In the genomic region with DNA sequence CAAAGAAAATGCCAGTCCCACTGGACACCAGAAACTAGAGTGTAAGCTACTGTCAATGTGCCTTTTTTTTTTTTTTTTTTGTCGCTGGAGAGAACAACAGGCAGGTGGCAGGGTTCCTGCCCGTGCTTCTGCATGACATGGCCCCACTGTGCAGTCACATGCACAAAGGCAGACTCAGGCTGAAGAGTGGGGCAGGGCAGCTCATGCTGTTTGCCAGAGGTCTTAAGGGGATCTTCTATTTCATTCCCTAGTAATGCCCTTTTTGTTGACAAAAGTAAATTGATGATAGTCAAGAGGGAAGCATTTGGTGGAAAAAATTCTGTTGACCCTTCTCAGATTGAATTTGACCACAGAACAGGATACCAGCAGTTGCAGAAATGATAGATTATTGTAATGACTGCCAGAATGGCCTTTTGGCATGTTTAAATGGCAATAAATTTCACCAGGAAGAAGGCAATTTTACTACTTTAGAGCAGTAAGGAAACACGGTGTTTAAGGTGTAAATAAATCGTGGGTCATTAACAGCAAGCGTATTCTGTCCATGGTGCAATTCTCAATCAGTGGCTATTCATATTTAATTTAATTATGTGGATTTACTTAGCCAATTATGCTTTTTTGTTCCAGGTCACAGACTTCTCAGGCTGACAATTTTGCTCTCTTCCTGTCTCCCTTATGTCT, we compare ENCODE assay signal across 20 cellular contexts.
A peak's percentile ranks its signal among the peaks of the same experiment; 100 is the strongest.
DNase-seq lines count a peak whose midpoint lies in the region; ATAC-seq and TF ChIP-seq lines count a peak whose summit lies in the region.
"Had no signal": no experiment of that assay in that cellular context is flagged by ENCODE, and none has a peak within 500 bp of the region (broad histone marks: within the 10 kb centered on the region; RNA-seq: fewer than 3 reads in every experiment).

No MANE protein-coding gene starts in this region.

- no peak for TF ChIP-seq EP300 in SK-N-SH (IDR thresholded peaks at IDR 0.05; ENCODE audit: borderline replicate concordance in 1 of 2, low read depth in 1 of 2, low read length in 1 of 2)

- 49% methylated on average over 5 of the region's 5 CpGs for WGBS in hepatocyte (ENCODE audit: low lambda C conversion rate, missing lambda C conversion rate)
- WGBS in SK-N-SH (ENCODE audit: low lambda C conversion rate), result 9% methylated on average over 5 of the region's 5 CpGs

- H3K4me1 ChIP-seq in hepatocyte (ENCODE audit: insufficient read depth) (no peaks in the 10 kb centered on the region), SK-N-SH (ENCODE audit: control insufficient read depth in 1 of 2, insufficient read depth in 2 of 2, low read depth in 1 of 2, low read length in 1 of 2) (no peaks in the 10 kb centered on the region), foreskin keratinocyte (no peaks in the 10 kb centered on the region)
- H3K4me1 ChIP-seq: heart right ventricle had no signal

- POLR2A ChIA-PET in SK-N-SH (lab: Yijun Ruan, JAX), result no interaction called here

- H3K36me3 ChIP-seq in hepatocyte (replicated peaks; ENCODE audit: insufficient read depth, low read depth) (no peaks in the 10 kb centered on the region), SK-N-SH (replicated peaks in 1 of 2; ENCODE audit: control insufficient read depth in 1 of 2, insufficient read depth in 2 of 2, low read length in 1 of 2) (no peaks in the 10 kb centered on the region)
- H3K36me3 ChIP-seq: heart right ventricle, ovary, thyroid gland had no signal

- H3K27ac ChIP-seq in hepatocyte, result no peak overlapping the region
- no peak overlapping the region for H3K27ac ChIP-seq in SK-N-SH (ENCODE audit: low read depth in 2 of 2, low read length in 1 of 2)
- H3K27ac ChIP-seq in foreskin keratinocyte, result no peak overlapping the region
- H3K27ac ChIP-seq: heart right ventricle, KMS-11, ovary, thyroid gland had no signal

- no peak for TF ChIP-seq RAD21 in SK-N-SH (IDR thresholded peaks at IDR 0.05; ENCODE audit: low read length)

- TF ChIP-seq CTCF in hepatocyte (IDR thresholded peaks at IDR 0.05; ENCODE audit: poor library complexity), result no peak
- TF ChIP-seq CTCF in SK-N-SH (IDR thresholded peaks at IDR 0.05), result no peak
- no peak for TF ChIP-seq CTCF in foreskin keratinocyte (conservative IDR thresholded peaks at IDR 0.05)

- no peak overlapping the region for H2AFZ ChIP-seq in hepatocyte
- no peak overlapping the region for H2AFZ ChIP-seq in SK-N-SH (ENCODE audit: low read depth)

- H3K4me3 ChIP-seq in hepatocyte (no peak overlapping the region), SK-N-SH (ENCODE audit: low read depth in 2 of 2, low read length in 1 of 2) (no peak overlapping the region)
- H3K4me3 ChIP-seq: heart right ventricle, lung, ovary, thyroid gland had no signal

- H3K4me2 ChIP-seq in hepatocyte, result no peak overlapping the region
- H3K4me2 ChIP-seq in SK-N-SH, result no peak overlapping the region
- H3K4me2 ChIP-seq: KMS-11 had no signal

- no peaks in the 10 kb centered on the region for H3K9me3 ChIP-seq in hepatocyte (ENCODE audit: low read depth)
- no peaks in the 10 kb centered on the region for H3K9me3 ChIP-seq in SK-N-SH
- H3K9me3 ChIP-seq: ovary, thyroid gland had no signal

- H4K20me1 ChIP-seq in hepatocyte (ENCODE audit: insufficient read depth, poor library complexity, severe bottlenecking), result no peaks in the 10 kb centered on the region
- H4K20me1 ChIP-seq in SK-N-SH (ENCODE audit: insufficient read depth), result no peaks in the 10 kb centered on the region

- ATAC-seq in foreskin keratinocyte (no peak), GM18858 (IDR thresholded peaks at IDR 0.05; ENCODE audit: unreplicated experiment) (no peak)
- ATAC-seq: activated naive CD4-positive, alpha-beta T cell treated with anti-CD3 and anti-CD28 coated beads, Interleukin-2, amount 50 U/mL, for 72 hours; heart right ventricle; Panc1; sciatic nerve had no signal

- H3K9me2 ChIP-seq in hepatocyte (replicated peaks; ENCODE audit: insufficient read depth), result no peaks in the 10 kb centered on the region
- no peaks in the 10 kb centered on the region for H3K9me2 ChIP-seq in SK-N-SH

- no peaks in the 10 kb centered on the region for H3K79me2 ChIP-seq in hepatocyte
- no peaks in the 10 kb centered on the region for H3K79me2 ChIP-seq in SK-N-SH (ENCODE audit: insufficient read depth)

- H3K9ac ChIP-seq in SK-N-SH, result no peak overlapping the region
- H3K9ac ChIP-seq: KMS-11 had no signal

- H3F3A ChIP-seq in SK-N-SH (replicated peaks; ENCODE audit: insufficient read depth), result no peaks in the 10 kb centered on the region

- H3K27me3 ChIP-seq in hepatocyte (no peaks in the 10 kb centered on the region), SK-N-SH (ENCODE audit: insufficient read depth) (no peaks in the 10 kb centered on the region), foreskin keratinocyte (peaks cover 10% of the 10 kb centered on the region)
- H3K27me3 ChIP-seq: ovary, thyroid gland had no signal

- peak; percentile 88 for DNase-seq in DMS53 (lab: John Stamatoyannopoulos, UW)
- DNase-seq in NCI-H1436 (lab: John Stamatoyannopoulos, UW), result peak; percentile 40
- peak; percentile 83 for DNase-seq in NCI-H69 (lab: John Stamatoyannopoulos, UW)
- peak; percentile 27 for DNase-seq in hepatocyte (ENCODE audit: low spot score)
- no peak for DNase-seq in SK-N-SH
- DNase-seq in foreskin keratinocyte, result no peak
- DNase-seq in HuH-7 (ENCODE audit: low spot score), result no peak
- DNase-seq: activated T-cell treated with anti-CD3 and anti-CD28 coated beads, Interleukin-2, amount 50 U/mL, for 48 hours; CD4-positive, alpha-beta memory T cell; heart right ventricle; NCI-H526; ovary; stimulated activated naive CD4-positive, alpha-beta T cell treated with Interleukin-2 at 50 U/mL for 16 hours; thyroid gland had no signal

- CTCF ChIA-PET in SK-N-SH (lab: Yijun Ruan, JAX), result no interaction called here

TF ChIP-seq in SK-N-SH, 30 proteins besides CTCF, POLR2A, EP300 and RAD21:
- TF ChIP-seq NRF1 (IDR thresholded peaks at IDR 0.05; ENCODE audit: low read depth, low read length) (no peak), GABPA (IDR thresholded peaks at IDR 0.05; ENCODE audit: low read depth) (no peak), RFX5 (IDR thresholded peaks at IDR 0.05; ENCODE audit: low read length) (no peak), TEAD4 (IDR thresholded peaks at IDR 0.05; ENCODE audit: borderline replicate concordance, insufficient read depth) (no peak), FOSL2 (IDR thresholded peaks at IDR 0.05; ENCODE audit: borderline replicate concordance, low read depth) (no peak), MEF2A (IDR thresholded peaks at IDR 0.05; ENCODE audit: borderline replicate concordance, low read depth) (no peak), MXI1 (IDR thresholded peaks at IDR 0.05; ENCODE audit: low read depth, low read length) (no peak), NFIC (IDR thresholded peaks at IDR 0.05; ENCODE audit: borderline replicate concordance) (no peak), USF1 (IDR thresholded peaks at IDR 0.05; ENCODE audit: borderline replicate concordance, low read depth) (no peak), FOXM1 (IDR thresholded peaks at IDR 0.05; ENCODE audit: low read depth) (no peak), TCF12 (IDR thresholded peaks at IDR 0.05) (no peak), FOXJ3 (CRISPR knock-in tag; IDR thresholded peaks at IDR 0.05) (no peak), ELF1 (IDR thresholded peaks at IDR 0.05) (no peak), CHD2 (IDR thresholded peaks at IDR 0.05; ENCODE audit: low read length, partially characterized antibody) (no peak), YY1 (IDR thresholded peaks at IDR 0.05; ENCODE audit: low read depth) (no peak)
- TF ChIP-seq, protein P1, sequence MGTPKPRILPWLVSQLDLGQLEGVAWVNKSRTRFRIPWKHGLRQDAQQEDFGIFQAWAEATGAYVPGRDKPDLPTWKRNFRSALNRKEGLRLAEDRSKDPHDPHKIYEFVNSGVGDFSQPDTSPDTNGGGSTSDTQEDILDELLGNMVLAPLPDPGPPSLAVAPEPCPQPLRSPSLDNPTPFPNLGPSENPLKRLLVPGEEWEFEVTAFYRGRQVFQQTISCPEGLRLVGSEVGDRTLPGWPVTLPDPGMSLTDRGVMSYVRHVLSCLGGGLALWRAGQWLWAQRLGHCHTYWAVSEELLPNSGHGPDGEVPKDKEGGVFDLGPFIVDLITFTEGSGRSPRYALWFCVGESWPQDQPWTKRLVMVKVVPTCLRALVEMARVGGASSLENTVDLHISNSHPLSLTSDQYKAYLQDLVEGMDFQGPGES (IDR thresholded peaks at IDR 0.05; ENCODE audit: low read depth, low read length), result no peak
TF ChIP-seq in SK-N-SH: peak in this region for 0.

Comparison
In these comparisons a context has a peak if more than half of its experiments do, and no peak if none do; other contexts are left out.
1. DNase-seq: peak in DMS53 (single experiment), NCI-H1436 (single experiment), NCI-H69 (single experiment) and hepatocyte (single experiment); none in SK-N-SH (single experiment), foreskin keratinocyte (0 of 2) and HuH-7 (single experiment).